Comparison of ENCODE assay signal across 9 cellular contexts in the genomic region with DNA sequence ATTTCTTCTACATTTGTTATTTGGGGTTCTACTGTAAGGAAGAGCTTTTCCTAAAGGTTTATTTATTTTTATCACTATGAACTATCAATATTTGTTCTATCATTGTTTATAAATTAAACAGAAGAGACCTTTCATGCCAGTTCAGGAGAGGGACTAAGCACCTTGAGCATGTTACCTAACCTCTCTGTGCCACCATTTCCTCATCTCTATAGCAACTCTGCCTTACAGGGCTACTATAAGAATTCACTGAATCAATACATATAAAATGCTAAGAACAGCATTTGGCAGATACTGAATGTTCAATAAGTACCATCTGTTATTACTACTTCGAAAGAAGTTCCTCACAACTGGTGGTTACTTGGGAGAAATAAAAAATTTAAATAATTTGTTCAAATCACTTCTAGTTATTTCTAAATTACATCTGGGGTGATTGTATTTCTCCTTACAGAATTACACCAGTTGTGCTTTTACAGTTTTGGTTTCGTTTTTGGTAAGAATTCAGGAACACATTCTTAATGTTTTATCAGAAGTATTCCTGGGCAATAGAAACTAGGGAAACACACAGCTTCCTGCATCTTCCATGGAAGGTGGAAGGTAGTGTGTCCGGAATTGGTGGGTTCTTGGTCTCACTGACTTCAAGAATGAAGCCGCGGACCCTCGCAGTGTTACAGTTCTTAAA. TPM values are rescaled to one million over a fixed set of nuclear protein-coding genes. Genes with fewer than 3 reads are reported as not detected.
DNase-seq lines count a peak whose midpoint lies in the region; ATAC-seq, FAIRE-seq and TF ChIP-seq lines count a peak whose summit lies in the region.
"Had no signal": no experiment of that assay in that cellular context is flagged by ENCODE, and none has a peak within 500 bp of the region (broad histone marks: within the 10 kb centered on the region; RNA-seq: fewer than 3 reads in every experiment).

No MANE protein-coding gene starts in this region.

- peak; percentile 68 for ATAC-seq in activated B cell treated with CpG ODN at 0.5 μM for 24 hours (ENCODE audit: low read depth)
- ATAC-seq: left lobe of liver had no signal

- no peak overlapping the region for H2BK15ac ChIP-seq in H9 (ENCODE audit: low read depth, low read length)

- no peaks in the 10 kb centered on the region for H3K79me1 ChIP-seq in H9 (ENCODE audit: insufficient read depth, low read depth, low read length, poor library complexity, severe bottlenecking)

- WGBS in H9 (ENCODE audit: extremely low coverage, insufficient read length, low lambda C conversion rate) = no CpG with 5 or more reads among the region's 6 CpGs

- H3K27me3 ChIP-seq in muscle layer of duodenum (ENCODE audit: low read depth, low read length) (no peaks in the 10 kb centered on the region), H9 (ENCODE audit: insufficient read depth, low read length) (no peaks in the 10 kb centered on the region), Caco-2 (replicated peaks; ENCODE audit: control insufficient read depth, insufficient read depth, low read length) (no peaks in the 10 kb centered on the region)

- H3K27me3 Mint-ChIP-seq in Calu3 (ENCODE audit: unreplicated experiment) (no peaks in the 10 kb centered on the region), HFFc6 (ENCODE audit: insufficient read depth) (peaks cover 2% of the 10 kb centered on the region), activated B cell treated with CpG ODN at 0.5 μM for 24 hours (no peaks in the 10 kb centered on the region), H9 (ENCODE audit: low read depth) (no peaks in the 10 kb centered on the region), Caco-2 (ENCODE audit: insufficient read depth, unreplicated experiment) (no peaks in the 10 kb centered on the region)

- H3T11ph ChIP-seq in H9 (ENCODE audit: low read length) = no peak overlapping the region

- CTCF ChIA-PET in Calu3 (lab: Charles Lee) = no interaction called here
- CTCF ChIA-PET in activated B cell treated with CpG ODN at 0.5 μM for 24 hours (lab: Charles Lee) = no interaction called here
- CTCF ChIA-PET in Caco-2 (lab: Charles Lee) = no interaction called here

- H3K4ac ChIP-seq in H9 (ENCODE audit: low read depth, low read length) = no peak overlapping the region

- no peak overlapping the region for H2BK20ac ChIP-seq in H9 (ENCODE audit: low read depth, low read length, poor library complexity, severe bottlenecking)

- no peak overlapping the region for H3K23ac ChIP-seq in H9 (ENCODE audit: insufficient read length, low read depth, low read length)

- TF ChIP-seq CTCF in Calu3 (IDR thresholded peaks at IDR 0.05; ENCODE audit: unreplicated experiment) (no peak), HFFc6 (IDR thresholded peaks at IDR 0.05) (no peak), activated B cell treated with CpG ODN at 0.5 μM for 24 hours (IDR thresholded peaks at IDR 0.05) (no peak), H9 (conservative IDR thresholded peaks at IDR 0.05) (no peak), Caco-2 (IDR thresholded peaks at IDR 0.05; ENCODE audit: insufficient read depth in 1 of 2, low read depth in 1 of 2, low read length in 1 of 2, severe bottlenecking in 1 of 2, unreplicated experiment in 1 of 2) (no peak)

- H4K91ac ChIP-seq in H9 (ENCODE audit: insufficient read length, low read depth, low read length) = no peak overlapping the region

- DNase-seq in Calu3 = no peak
- no peak for DNase-seq in HFFc6
- DNase-seq in activated B cell treated with CpG ODN at 0.5 μM for 24 hours = no peak
- no peak for DNase-seq in H9
- no peak for DNase-seq in frontal cortex (ENCODE audit: low spot score in 2 of 2)
- no peak for DNase-seq in Caco-2
- DNase-seq in NCI-H1694 (lab: John Stamatoyannopoulos, UW) = no peak

- H2AK5ac ChIP-seq in H9 (ENCODE audit: insufficient read length, low read length) = no peak overlapping the region

- POLR2A ChIA-PET in activated B cell treated with CpG ODN at 0.5 μM for 24 hours (lab: Charles Lee) (interaction anchor here (1.4 kb wide), 1 partner anchor 47 kb away, joined by 12 read pairs; the partner anchor contains the start of gene AREG), Caco-2 (lab: Charles Lee) (no interaction called here)

- no peak overlapping the region for H3K4me2 ChIP-seq in H9 (ENCODE audit: insufficient read depth, insufficient read length, low read length)

- no peak overlapping the region for H2BK120ac ChIP-seq in H9 (ENCODE audit: low read depth, low read length, poor library complexity, severe bottlenecking)

- no peak overlapping the region for H3K4me3 Mint-ChIP-seq in Calu3 (ENCODE audit: low read depth, unreplicated experiment)
- H3K4me3 Mint-ChIP-seq in HFFc6 = peak overlapping the region; percentile 27; the same call in 1 of the 2 replicates
- H3K4me3 Mint-ChIP-seq in activated B cell treated with CpG ODN at 0.5 μM for 24 hours = peak overlapping the region; percentile 99
- H3K4me3 Mint-ChIP-seq in H9 = no peak overlapping the region
- H3K4me3 Mint-ChIP-seq in Caco-2 (ENCODE audit: unreplicated experiment) = no peak overlapping the region

- H3K4me3 ChIP-seq in muscle layer of duodenum (ENCODE audit: low read depth in 1 of 2, low read length in 2 of 2) (peak overlapping the region; percentile 43 to 51), Caco-2 (ENCODE audit: low read depth, low read length) (no peak overlapping the region)

- H3K4me1 ChIP-seq in muscle layer of duodenum (ENCODE audit: control insufficient read depth in 1 of 2, insufficient read depth in 2 of 2, low read length in 2 of 2) = no peaks in the 10 kb centered on the region
- no peaks in the 10 kb centered on the region for H3K4me1 ChIP-seq in H9 (ENCODE audit: insufficient read depth, low read length)
- no peaks in the 10 kb centered on the region for H3K4me1 ChIP-seq in Caco-2

- no peak overlapping the region for H3K18ac ChIP-seq in H9 (ENCODE audit: insufficient read length, low read depth, low read length)

- no peak overlapping the region for H4K5ac ChIP-seq in H9 (ENCODE audit: insufficient read length, low read depth, low read length)

- H3K4me1 Mint-ChIP-seq in Calu3 (ENCODE audit: low read depth, unreplicated experiment) (peaks cover 20% of the 10 kb centered on the region), HFFc6 (ENCODE audit: low read depth) (peaks cover 38% of the 10 kb centered on the region), activated B cell treated with CpG ODN at 0.5 μM for 24 hours (peaks cover 20% of the 10 kb centered on the region), H9 (peaks cover 0 to 6% of the 10 kb centered on the region in 2 experiments; a peak in 1 of 4 replicates), Caco-2 (ENCODE audit: low read depth, unreplicated experiment) (peaks cover 5% of the 10 kb centered on the region)

- H3K9me3 Mint-ChIP-seq in Calu3 (ENCODE audit: low read depth, unreplicated experiment) (no peaks in the 10 kb centered on the region), HFFc6 (no peaks in the 10 kb centered on the region; the same call in 1 of the 2 replicates), activated B cell treated with CpG ODN at 0.5 μM for 24 hours (no peaks in the 10 kb centered on the region), H9 (no peaks in the 10 kb centered on the region; a peak in 2 of 5 replicates), Caco-2 (ENCODE audit: unreplicated experiment) (no peaks in the 10 kb centered on the region)

- no peak overlapping the region for H2AFZ ChIP-seq in H9 (ENCODE audit: low read length)

- FAIRE-seq in frontal cortex (lab: Jason Lieb, UNC) = no peak

- no peak overlapping the region for H3K14ac ChIP-seq in H9 (ENCODE audit: insufficient read depth, low read length)

- H3K56ac ChIP-seq in H9 (ENCODE audit: insufficient read length, low read depth, low read length) = no peak overlapping the region

- H2BK5ac ChIP-seq in H9 (ENCODE audit: insufficient read length, low read length) = no peak overlapping the region

- H4K8ac ChIP-seq in H9 (replicated peaks; ENCODE audit: insufficient read length, low read depth, low read length) = no peak overlapping the region

- BruUV-seq in Calu3 (replicated peaks; lab: Mats Ljungman, UMichigan) = no TSS peak
- no TSS peak for BruUV-seq in Caco-2 (replicated peaks; lab: Mats Ljungman, UMichigan)

- intact Hi-C loops in Calu3 (cut with micrococcal nuclease; ENCODE audit: unreplicated experiment) = no loop called here
- intact Hi-C loops in activated B cell treated with CpG ODN at 0.5 μM for 24 hours (cut with micrococcal nuclease) = loop anchor here (1.0 to 2.0 kb wide), 2 partner anchors 47 to 239 kb away; partner anchors contain the start of genes AREG and MTHFD2L
- intact Hi-C loops in Caco-2 (cut with micrococcal nuclease; ENCODE audit: unreplicated experiment) = no loop called here

- H2BK12ac ChIP-seq in H9 (ENCODE audit: insufficient read length, low read depth, low read length) = no peak overlapping the region

- H4K20me1 ChIP-seq in H9 (ENCODE audit: control insufficient read depth, insufficient read depth, insufficient read length) = no peaks in the 10 kb centered on the region

- peak overlapping the region; percentile 6 for H3K27ac ChIP-seq in muscle layer of duodenum (ENCODE audit: low read length)
- H3K27ac ChIP-seq in H9 (ENCODE audit: insufficient read length, low read depth, low read length) = no peak overlapping the region

- no peaks in the 10 kb centered on the region for H3K23me2 ChIP-seq in H9 (ENCODE audit: insufficient read length, low read depth, low read length, poor library complexity, severe bottlenecking)

- peak overlapping the region; percentile 50 for H3K27ac Mint-ChIP-seq in Calu3 (ENCODE audit: unreplicated experiment)
- peak overlapping the region; percentile 7; the same call in 1 of the 2 replicates for H3K27ac Mint-ChIP-seq in HFFc6
- H3K27ac Mint-ChIP-seq in activated B cell treated with CpG ODN at 0.5 μM for 24 hours = peak overlapping the region; percentile 98
- H3K27ac Mint-ChIP-seq in H9 = no peak overlapping the region; a peak in 1 of 7 replicates
- no peak overlapping the region for H3K27ac Mint-ChIP-seq in Caco-2 (ENCODE audit: unreplicated experiment)

- H3K36me3 Mint-ChIP-seq in Calu3 (ENCODE audit: insufficient read depth, unreplicated experiment) (peaks cover 43% of the 10 kb centered on the region), HFFc6 (ENCODE audit: low read depth) (no peaks in the 10 kb centered on the region), activated B cell treated with CpG ODN at 0.5 μM for 24 hours (ENCODE audit: low read depth) (peaks cover 4% of the 10 kb centered on the region), H9 (ENCODE audit: insufficient read depth in 1 of 3, low read depth in 3 of 3) (no peaks in the 10 kb centered on the region; a peak in 1 of 7 replicates), Caco-2 (ENCODE audit: insufficient read depth, unreplicated experiment) (no peaks in the 10 kb centered on the region)

- no peak overlapping the region for H3K9ac ChIP-seq in H9 (ENCODE audit: extremely low read depth, insufficient read length, low read length)

- no peaks in the 10 kb centered on the region for H3K79me2 ChIP-seq in H9 (ENCODE audit: insufficient read depth, low read length)

- H3K36me3 ChIP-seq in muscle layer of duodenum (ENCODE audit: control insufficient read depth in 1 of 2, insufficient read depth in 2 of 2, low read length in 2 of 2) (no peaks in the 10 kb centered on the region), Caco-2 (ENCODE audit: control insufficient read depth, insufficient read depth, low read length) (no peaks in the 10 kb centered on the region)

- H3K9me3 ChIP-seq in muscle layer of duodenum (ENCODE audit: control insufficient read depth in 1 of 2, low read length in 2 of 2) = no peaks in the 10 kb centered on the region
- H3K9me3 ChIP-seq in H9 (ENCODE audit: control insufficient read depth, low read depth, low read length) = no peaks in the 10 kb centered on the region
- no peaks in the 10 kb centered on the region for H3K9me3 ChIP-seq in Caco-2

RNA-seq across cellular contexts. Expression of gene EREG, which starts 32.9 kb away (rescaled TPM):
- total RNA-seq in Calu3 (2022) = 413 and 422 TPM in 2 replicates
- total RNA-seq in HFFc6 (2021; fragmentation: NEBNext Ultra II Directional; extraction: Animal tissue kit (Norgen Biotek cat#: 25700)) = 10 to 100 TPM; 28.8 to 38.0 (median 32.7) TPM
- total RNA-seq in activated B cell treated with CpG ODN at 0.5 μM for 24 hours = not detected in 2 replicates
- not detected in 2 replicates for total RNA-seq in H9 (2021)
- not detected for total RNA-seq in frontal cortex
- total RNA-seq in Caco-2 (2022) = 35.5 and 37.0 TPM in 2 replicates

RNA-seq across cellular contexts. Expression of gene AREG, which starts 47.0 kb away (rescaled TPM):
- total RNA-seq in Calu3 (2022) (230 and 281 TPM in 2 replicates), activated B cell treated with CpG ODN at 0.5 μM for 24 hours (2.1 and 2.2 TPM in 2 replicates), H9 (2021) (0.24 and 0.28 TPM in 2 replicates), frontal cortex (not detected), Caco-2 (2022) (146 and 162 TPM in 2 replicates)
- under 1 TPM in 5 of 6 experiments, not detected in 1; 0.24 to 0.70 (median 0.45) TPM for total RNA-seq in HFFc6 (2021; fragmentation: NEBNext Ultra II Directional; extraction: Animal tissue kit (Norgen Biotek cat#: 25700))

Comparison
In these comparisons a context has a peak if more than half of its experiments do, and no peak if none do; other contexts are left out.
1. H3K27ac Mint-ChIP-seq: peak in Calu3 (single experiment), HFFc6 (single experiment) and activated B cell treated with CpG ODN at 0.5 μM for 24 hours (single experiment); none in H9 (0 of 3) and Caco-2 (single experiment).
2. H3K4me3 Mint-ChIP-seq: peak in HFFc6 (single experiment) and activated B cell treated with CpG ODN at 0.5 μM for 24 hours (single experiment); none in Calu3 (single experiment), H9 (0 of 2) and Caco-2 (single experiment).
3. RNA of gene EREG, which starts 32.9 kb away (total RNA-seq): 413 to 422 TPM in Calu3, 35.5 to 37.0 TPM in Caco-2 and 28.8 to 38.0 TPM in HFFc6; not detected in activated B cell treated with CpG ODN at 0.5 μM for 24 hours, not detected in H9 and not detected in frontal cortex (single experiment); every median in the first group is over 10 times any median in the second.
4. RNA of gene AREG, which starts 47.0 kb away (total RNA-seq): 230 to 281 TPM in Calu3 and 146 to 162 TPM in Caco-2; 2.1 to 2.2 TPM in activated B cell treated with CpG ODN at 0.5 μM for 24 hours, 0.24 to 0.70 TPM in HFFc6, 0.24 to 0.28 TPM in H9 and not detected in frontal cortex (single experiment); every median in the first group is over 10 times any median in the second.